Comparison of ENCODE assay signal across 8 cellular contexts in the genomic region with DNA sequence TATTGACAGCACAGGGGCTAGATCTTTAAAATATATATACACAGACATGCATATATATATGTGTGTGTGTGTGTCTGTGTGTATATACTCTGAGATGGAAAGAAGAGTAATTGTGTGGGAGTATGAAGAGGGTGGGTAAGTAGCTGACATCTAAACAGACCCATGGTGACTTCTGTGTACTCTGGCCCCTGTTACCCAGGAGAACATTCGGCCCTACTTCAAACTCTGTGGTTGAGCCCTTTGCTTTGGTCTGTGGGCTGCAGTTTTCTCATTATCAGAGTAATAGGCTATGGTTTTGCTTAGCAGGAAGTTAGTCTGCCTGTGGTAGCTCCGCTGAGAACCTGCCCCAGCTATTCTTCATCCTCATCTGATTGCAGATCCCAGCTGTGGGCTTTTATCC.
DNase-seq lines count a peak whose midpoint lies in the region; ATAC-seq and TF ChIP-seq lines count a peak whose summit lies in the region.

No MANE protein-coding gene starts in this region.

- H3K9me3 Mint-ChIP-seq in activated T-cell treated with anti-CD3 and anti-CD28 coated beads, Interleukin-2, amount 50 U/mL, for 24 hours, result peaks cover 5% of the 10 kb centered on the region

- peak; percentile 78 for ATAC-seq in GM21423 (IDR thresholded peaks at IDR 0.05; ENCODE audit: unreplicated experiment)

- H3K4me3 Mint-ChIP-seq in activated T-cell treated with anti-CD3 and anti-CD28 coated beads, Interleukin-2, amount 50 U/mL, for 24 hours, result peak overlapping the region; percentile 43

- peak overlapping the region; percentile 22 for H3K4me3 ChIP-seq in Jurkat, Clone E6-1 (ENCODE audit: low read length)

- H3K27me3 Mint-ChIP-seq in activated T-cell treated with anti-CD3 and anti-CD28 coated beads, Interleukin-2, amount 50 U/mL, for 24 hours, result no peaks in the 10 kb centered on the region

- peak overlapping the region; percentile 89 for H3K27ac Mint-ChIP-seq in activated T-cell treated with anti-CD3 and anti-CD28 coated beads, Interleukin-2, amount 50 U/mL, for 24 hours

- POLR2A ChIA-PET in GM10248 (lab: Yijun Ruan, JAX), result interaction anchor here (0.5 to 1.5 kb wide), 4 partner anchors 17 to 208 kb away, joined by 3 to 4 read pairs (median 4); no protein-coding TSS in a partner anchor

- H3K36me3 Mint-ChIP-seq in activated T-cell treated with anti-CD3 and anti-CD28 coated beads, Interleukin-2, amount 50 U/mL, for 24 hours (ENCODE audit: low read depth), result peaks cover 44% of the 10 kb centered on the region

- CTCF ChIA-PET in GM10248 (lab: Yijun Ruan, JAX), result interaction anchor here (0.8 to 4.4 kb wide), 11 partner anchors 11 to 207 kb away, joined by 3 to 32 read pairs (median 4); no protein-coding TSS in a partner anchor

- H3K4me1 Mint-ChIP-seq in activated T-cell treated with anti-CD3 and anti-CD28 coated beads, Interleukin-2, amount 50 U/mL, for 24 hours (ENCODE audit: low read depth), result peaks cover 71% of the 10 kb centered on the region

- no peak for TF ChIP-seq CTCF in GM10248 (IDR thresholded peaks at IDR 0.05; ENCODE audit: control extremely low read depth, extremely low read depth, low read depth, missing control alignments)

- DNase-seq in GM10248 (ENCODE audit: extremely low spot score) (peak; percentile 63), myocyte (ENCODE audit: low read depth) (peak; percentile 15), AG08396 (ENCODE audit: low spot score) (no peak), NCI-H510A treated with DMSO at 0.1 percent for 48 hours (lab: John Stamatoyannopoulos, UW) (no peak), NCI-H128 (lab: John Stamatoyannopoulos, UW; ENCODE audit: unreplicated experiment) (no peak)
- peak; percentile 78 for DNase-seq in Jurkat, Clone E6-1 (ENCODE audit: low read depth, low spot score)
- peak; percentile 38 for DNase-seq in activated T-cell treated with anti-CD3 and anti-CD28 coated beads, Interleukin-2, amount 50 U/mL, for 24 hours

Comparison
In these comparisons a context has a peak if more than half of its experiments do, and no peak if none do; other contexts are left out.
1. DNase-seq: peak in GM10248 (single experiment), Jurkat, Clone E6-1 (single experiment), activated T-cell treated with anti-CD3 and anti-CD28 coated beads, Interleukin-2, amount 50 U/mL, for 24 hours (single experiment) and myocyte (single experiment); none in AG08396 (single experiment), NCI-H510A treated with DMSO at 0.1 percent for 48 hours (single experiment) and NCI-H128 (single experiment).